ENCODE assay signal across 8 cellular contexts in genomic region chr19:48325265-48325910, GRCh38. TPM values are rescaled to one million over a fixed set of nuclear protein-coding genes. Genes with fewer than 3 reads are reported as not detected.
DNase-seq lines count a peak whose midpoint lies in the region; ATAC-seq and TF ChIP-seq lines count a peak whose summit lies in the region.

Gene EMP3 (plus strand): TSS chr19:48325552. CDS start chr19:48326845, 1,293 bp downstream.

- no peaks in the 10 kb centered on the region for H3K27me3 ChIP-seq in Panc1 (ENCODE audit: control insufficient read depth, insufficient read depth, low read length)

- ATAC-seq in Panc1 (peak; percentile 65), GM21423 (IDR thresholded peaks at IDR 0.05; ENCODE audit: unreplicated experiment) (no peak)
- peak; percentile 44 to 52 for ATAC-seq in activated T-cell treated with anti-CD3 and anti-CD28 coated beads, Interleukin-2, amount 50 U/mL, for 4 hours

- TSS peak; percentile 84 for BruUV-seq in Panc1 (replicated peaks; lab: Mats Ljungman, UMichigan)

- no peaks in the 10 kb centered on the region for H3K9me3 ChIP-seq in Panc1 (ENCODE audit: control insufficient read depth, insufficient read depth, low read depth, low read length)

- H3K4me3 ChIP-seq in Panc1 (ENCODE audit: low read depth in 2 of 2, low read length in 2 of 2) = peak within 1 kb of the TSS; percentile 56 to 88

- H3K27me3 Mint-ChIP-seq in activated T-cell treated with anti-CD3 and anti-CD28 coated beads, Interleukin-2, amount 50 U/mL, for 4 hours (ENCODE audit: low read depth) = no peaks in the 10 kb centered on the region
- no peaks in the 10 kb centered on the region for H3K27me3 Mint-ChIP-seq in nephron progenitor cell (ENCODE audit: low read depth, poor library complexity)

- no peaks in the 10 kb centered on the region for H3K36me3 ChIP-seq in Panc1 (ENCODE audit: control insufficient read depth, insufficient read depth, low read length)

- no peaks in the 10 kb centered on the region for H3K9me3 Mint-ChIP-seq in activated T-cell treated with anti-CD3 and anti-CD28 coated beads, Interleukin-2, amount 50 U/mL, for 4 hours
- H3K9me3 Mint-ChIP-seq in nephron progenitor cell = peaks cover 20% of the 10 kb centered on the region

- CTCF ChIA-PET in Panc1 (lab: Charles Lee) = interaction anchor here (0.7 to 1.2 kb wide), 2 partner anchors 9 to 126 kb away, joined by 3 read pairs; no protein-coding TSS in a partner anchor

- in situ Hi-C loops in Panc1 (cut with HindIII; ENCODE audit: low pct_unique_long_range_greater_than_20kb, low sequenced_read_pairs) = no loop called here

- H3K36me3 Mint-ChIP-seq in activated T-cell treated with anti-CD3 and anti-CD28 coated beads, Interleukin-2, amount 50 U/mL, for 4 hours (ENCODE audit: insufficient read depth) = peaks cover 13% of the 10 kb centered on the region
- peaks cover 13% of the 10 kb centered on the region for H3K36me3 Mint-ChIP-seq in nephron progenitor cell (ENCODE audit: low read depth)

- peak within 1 kb of the TSS; percentile 93 for H3K27ac Mint-ChIP-seq in nephron progenitor cell

- TF ChIP-seq CTCF in Panc1 (IDR thresholded peaks at IDR 0.05) = no peak
- TF ChIP-seq CTCF in nephron progenitor cell (IDR thresholded peaks at IDR 0.05) = no peak

- H3K27ac ChIP-seq in Panc1 (ENCODE audit: low read length) = peak within 1 kb of the TSS; percentile 89

- H3K4me1 Mint-ChIP-seq in activated T-cell treated with anti-CD3 and anti-CD28 coated beads, Interleukin-2, amount 50 U/mL, for 4 hours (ENCODE audit: low read depth) = peaks cover 87% of the 10 kb centered on the region
- peaks cover 74% of the 10 kb centered on the region for H3K4me1 Mint-ChIP-seq in nephron progenitor cell

- H3K4me1 ChIP-seq in Panc1 (ENCODE audit: control insufficient read depth, insufficient read depth, low read length) = peaks cover 11% of the 10 kb centered on the region

- peak; percentile 38 for DNase-seq in DMS53 (lab: John Stamatoyannopoulos, UW)
- DNase-seq in DMS53 treated with DMSO at 0.1 percent for 48 hours (lab: John Stamatoyannopoulos, UW; ENCODE audit: unreplicated experiment) = no peak
- DNase-seq in Panc1 (ENCODE audit: low read depth, low spot score) = no peak
- DNase-seq in activated T-cell treated with anti-CD3 and anti-CD28 coated beads, Interleukin-2, amount 50 U/mL, for 4 hours = peak; percentile 80
- DNase-seq in fibroblast of gingiva (ENCODE audit: low read depth) = peak; percentile 93
- DNase-seq in nephron progenitor cell = peak; percentile 75
- DNase-seq in stromal cell of bone marrow (ENCODE audit: low read depth) = peak; percentile 92

- H3K4me3 Mint-ChIP-seq in activated T-cell treated with anti-CD3 and anti-CD28 coated beads, Interleukin-2, amount 50 U/mL, for 4 hours = peak within 1 kb of the TSS; percentile 86
- peak within 1 kb of the TSS; percentile 81 for H3K4me3 Mint-ChIP-seq in nephron progenitor cell

- intact Hi-C loops in Panc1 (cut with micrococcal nuclease; ENCODE audit: unreplicated experiment) = no loop called here

- POLR2A ChIA-PET in Panc1 (lab: Charles Lee) = no interaction called here

RNA-seq across cellular contexts. Expression of gene EMP3, which starts in this region (rescaled TPM):
- total RNA-seq in Panc1 (2021; ENCODE audit: unreplicated experiment) = 171 TPM
- polyA plus RNA-seq in Panc1 (2012; ENCODE audit: insufficient read length) = 325 TPM
- 100 to 1,000 TPM; 187 to 207 (median 196) TPM for total RNA-seq in activated T-cell treated with anti-CD3 and anti-CD28 coated beads, Interleukin-2, amount 50 U/mL, for 4 hours

Comparison
In these comparisons a context has a peak if more than half of its experiments do, and no peak if none do; other contexts are left out.
1. DNase-seq: peak in DMS53 (single experiment), activated T-cell treated with anti-CD3 and anti-CD28 coated beads, Interleukin-2, amount 50 U/mL, for 4 hours (single experiment), fibroblast of gingiva (single experiment), nephron progenitor cell (single experiment) and stromal cell of bone marrow (single experiment); none in DMS53 treated with DMSO at 0.1 percent for 48 hours (single experiment) and Panc1 (single experiment).